Comparison of ENCODE assay signal across 11 cellular contexts in genomic region chr3:55897573-55898224, GRCh38.
A peak's percentile ranks its signal among the peaks of the same experiment; 100 is the strongest.
DNase-seq lines count a peak whose midpoint lies in the region; ATAC-seq and TF ChIP-seq lines count a peak whose summit lies in the region.
"Had no signal": no experiment of that assay in that cellular context is flagged by ENCODE, and none has a peak within 500 bp of the region (broad histone marks: within the 10 kb centered on the region; RNA-seq: fewer than 3 reads in every experiment).

No MANE protein-coding gene starts in this region.

- peak; percentile 43 for TF ChIP-seq CTCF in A673 (conservative IDR thresholded peaks at IDR 0.05; ENCODE audit: low read depth, low read length)

- CTCF ChIA-PET in A673 (lab: Charles Lee): no interaction called here

- ATAC-seq in HG02884 (IDR thresholded peaks at IDR 0.05; ENCODE audit: unreplicated experiment) (no peak), HG03280 (IDR thresholded peaks at IDR 0.05; ENCODE audit: unreplicated experiment) (no peak), HG02678 (IDR thresholded peaks at IDR 0.05; ENCODE audit: unreplicated experiment) (no peak)
- ATAC-seq: activated CD8-positive, alpha-beta memory T cell treated with anti-CD3 and anti-CD28 coated beads, Interleukin-2, amount 10 ng/mL, durations not matched to agents 7 days and 5 days; natural killer cell had no signal

- H3K9me3 ChIP-seq in A673 (ENCODE audit: low read depth, low read length, poor library complexity, severe bottlenecking): no peaks in the 10 kb centered on the region

- intact Hi-C loops in A673 (cut with micrococcal nuclease; ENCODE audit: unreplicated experiment): loop anchor here (10.0 kb wide), 1 partner anchor 1043 kb away; no protein-coding TSS in a partner anchor

- BruUV-seq in A673 (replicated peaks; lab: Mats Ljungman, UMichigan): no TSS peak

- no peaks in the 10 kb centered on the region for H3K36me3 ChIP-seq in A673 (ENCODE audit: insufficient read depth, low read length, poor library complexity, severe bottlenecking)

- H3K4me3 ChIP-seq in A673 (ENCODE audit: low read depth, low read length, poor library complexity, severe bottlenecking): no peak overlapping the region

- no peak overlapping the region for H3K27ac ChIP-seq in A673 (ENCODE audit: low read depth, low read length, poor library complexity, severe bottlenecking)

- in situ Hi-C loops in SK-MEL-5 (cut with HindIII; ENCODE audit: low pct_unique_long_range_greater_than_20kb, low sequenced_read_pairs): no loop called here

- DNase-seq in A673 (ENCODE audit: low spot score): peak; percentile 21
- peak; percentile 17 for DNase-seq in H4 (ENCODE audit: low spot score)
- peak; percentile 41 for DNase-seq in SK-MEL-5 (ENCODE audit: low read depth, low spot score)
- DNase-seq in iPS-NIHi7 (ENCODE audit: extremely low spot score): peak; percentile 61
- no peak for DNase-seq in 8988T
- DNase-seq: activated CD8-positive, alpha-beta memory T cell treated with anti-CD3 and anti-CD28 coated beads, Interleukin-2, amount 10 ng/mL, durations not matched to agents 7 days and 5 days; natural killer cell; stimulated activated CD8-positive, alpha-beta memory T cell treated with anti-CD3 and anti-CD28 coated beads, Interleukin-4, amount 100 ng/mL, for 48 hours had no signal

- POLR2A ChIA-PET in A673 (lab: Charles Lee; ENCODE audit: low non-redundant PET): no interaction called here

- H3K4me1 ChIP-seq in A673 (ENCODE audit: insufficient read depth, low read length, poor library complexity, severe bottlenecking): peaks cover 21% of the 10 kb centered on the region

- H3K27me3 ChIP-seq in A673 (replicated peaks; ENCODE audit: insufficient read depth, low read depth, low read length, poor library complexity): no peaks in the 10 kb centered on the region
